In genomic region chr2:159933727-159934049, GRCh38 we compare ENCODE assay signal across 10 cellular contexts. TPM values are rescaled to one million over a fixed set of nuclear protein-coding genes. Genes with fewer than 3 reads are reported as not detected.
DNase-seq lines count a peak whose midpoint lies in the region; ATAC-seq and TF ChIP-seq lines count a peak whose summit lies in the region.
"Had no signal": no experiment of that assay in that cellular context is flagged by ENCODE, and none has a peak within 500 bp of the region (broad histone marks: within the 10 kb centered on the region; RNA-seq: fewer than 3 reads in every experiment).

No MANE protein-coding gene starts in this region.

- H3K4me3 ChIP-seq in osteoblast (ENCODE audit: insufficient read depth, low read length) (no peak overlapping the region), WERI-Rb-1 (ENCODE audit: low read depth, low read length) (no peak overlapping the region)

- intact Hi-C loops in activated CD4-positive, alpha-beta T cell treated with anti-CD3 and anti-CD28 coated beads, Interleukin-2, amount 10 ng/mL, durations not matched to agents 24 days and 14 days (cut with micrococcal nuclease), result no loop called here

- TF ChIP-seq CTCF in osteoblast (IDR thresholded peaks at IDR 0.05; ENCODE audit: extremely low read depth, low read depth, low read length) (no peak), WERI-Rb-1 (IDR thresholded peaks at IDR 0.05; ENCODE audit: low read depth, low read length) (no peak)

- H3K36me3 ChIP-seq in osteoblast (ENCODE audit: insufficient read depth, low read length) (no peaks in the 10 kb centered on the region), WERI-Rb-1 (no peaks in the 10 kb centered on the region)

- H3K4me1 ChIP-seq in osteoblast (ENCODE audit: insufficient read depth, low read length), result no peaks in the 10 kb centered on the region

- no peaks in the 10 kb centered on the region for H3K4me1 Mint-ChIP-seq in activated CD4-positive, alpha-beta T cell treated with anti-CD3 and anti-CD28 coated beads, Interleukin-2, amount 10 ng/mL, durations not matched to agents 24 days and 14 days
- H3K4me1 Mint-ChIP-seq: neural crest cell had no signal

- ATAC-seq in GM18907 (IDR thresholded peaks at IDR 0.05; ENCODE audit: unreplicated experiment) (peak; percentile 90), HG02852 (IDR thresholded peaks at IDR 0.05; ENCODE audit: unreplicated experiment) (peak; percentile 89)

- H3K4me3 Mint-ChIP-seq in activated CD4-positive, alpha-beta T cell treated with anti-CD3 and anti-CD28 coated beads, Interleukin-2, amount 10 ng/mL, durations not matched to agents 24 days and 14 days, result no peak overlapping the region
- H3K4me3 Mint-ChIP-seq: neural crest cell had no signal

- H4K20me1 ChIP-seq in osteoblast (ENCODE audit: insufficient read depth, low read length), result no peaks in the 10 kb centered on the region

- DNase-seq in NAMALWA (ENCODE audit: low spot score) (peak; percentile 76), putamen (ENCODE audit: low spot score) (peak; percentile 27), NCI-H2081 (lab: John Stamatoyannopoulos, UW) (no peak), osteoblast (ENCODE audit: insufficient read length, low spot score, missing footprints) (no peak), WERI-Rb-1 (no peak)
- DNase-seq in activated CD4-positive, alpha-beta T cell treated with anti-CD3 and anti-CD28 coated beads, Interleukin-2, amount 10 ng/mL, durations not matched to agents 24 days and 14 days, result no peak

- H3K9me3 Mint-ChIP-seq in activated CD4-positive, alpha-beta T cell treated with anti-CD3 and anti-CD28 coated beads, Interleukin-2, amount 10 ng/mL, durations not matched to agents 24 days and 14 days, result peaks cover 7% of the 10 kb centered on the region

- H3K9me3 ChIP-seq in osteoblast (ENCODE audit: low read depth, low read length) (no peaks in the 10 kb centered on the region), WERI-Rb-1 (ENCODE audit: severe bottlenecking) (no peaks in the 10 kb centered on the region)

- H3K27me3 ChIP-seq in osteoblast (ENCODE audit: insufficient read depth, low read length) (no peaks in the 10 kb centered on the region), WERI-Rb-1 (ENCODE audit: insufficient read depth, low read depth, severe bottlenecking) (no peaks in the 10 kb centered on the region)

- peaks cover 6% of the 10 kb centered on the region for H3K27me3 Mint-ChIP-seq in activated CD4-positive, alpha-beta T cell treated with anti-CD3 and anti-CD28 coated beads, Interleukin-2, amount 10 ng/mL, durations not matched to agents 24 days and 14 days

- no peak overlapping the region for H2AFZ ChIP-seq in osteoblast (ENCODE audit: low read length)

- H3K4me2 ChIP-seq in osteoblast (ENCODE audit: insufficient read depth, low read length), result no peak overlapping the region

- no peak overlapping the region for H3K27ac Mint-ChIP-seq in activated CD4-positive, alpha-beta T cell treated with anti-CD3 and anti-CD28 coated beads, Interleukin-2, amount 10 ng/mL, durations not matched to agents 24 days and 14 days

- no peaks in the 10 kb centered on the region for H3K79me2 ChIP-seq in osteoblast (ENCODE audit: insufficient read depth, low read length)

- H3K27ac ChIP-seq in osteoblast (ENCODE audit: low read depth, low read length) (no peak overlapping the region), WERI-Rb-1 (no peak overlapping the region)
- H3K27ac ChIP-seq: epithelial cell of prostate had no signal

- H3K36me3 Mint-ChIP-seq in activated CD4-positive, alpha-beta T cell treated with anti-CD3 and anti-CD28 coated beads, Interleukin-2, amount 10 ng/mL, durations not matched to agents 24 days and 14 days (ENCODE audit: low read depth), result no peaks in the 10 kb centered on the region

RNA-seq across cellular contexts. Expression of gene LY75, which starts 29.1 kb away (rescaled TPM):
- 52.8 and 56.4 TPM in 2 replicates for total RNA-seq in activated CD4-positive, alpha-beta T cell treated with anti-CD3 and anti-CD28 coated beads, Interleukin-2, amount 10 ng/mL, durations not matched to agents 24 days and 14 days
- 4.4 and 5.1 TPM in 2 replicates for total RNA-seq in osteoblast

Comparison
In these comparisons a context has a peak if more than half of its experiments do, and no peak if none do; other contexts are left out.
1. DNase-seq: peak in NAMALWA (single experiment) and putamen (single experiment); none in NCI-H2081 (0 of 2), activated CD4-positive, alpha-beta T cell treated with anti-CD3 and anti-CD28 coated beads, Interleukin-2, amount 10 ng/mL, durations not matched to agents 24 days and 14 days (single experiment), osteoblast (single experiment) and WERI-Rb-1 (single experiment).